ENCODE assay signal across 24 cellular contexts in genomic region chr13:50523307-50523706, GRCh38.
"Had no signal": no experiment of that assay in that cellular context is flagged by ENCODE, and none has a peak within 500 bp of the region (broad histone marks: within the 10 kb centered on the region; RNA-seq: fewer than 3 reads in every experiment).

No MANE protein-coding gene starts in this region.

- H3K9ac ChIP-seq: parathyroid adenoma had no signal

- H3K36me3 Mint-ChIP-seq: mesothelial cell of epicardium; natural killer cell treated with Interleukin-12 subunit alpha and Interleukin-12 subunit beta and Interleukin-15 and Interleukin-18, amount 100 ng/mL, for 72 hours; stimulated activated naive B cell treated with anti-CD40 and anti-IgM and Interleukin-4, amounts not matched to agents 10 μg/mL and 1 μg/mL and 100 μg/mL, for 72 hours had no signal

- H3K27me3 ChIP-seq: right lobe of liver, spleen, testis, tibial nerve, upper lobe of right lung, vagina had no signal

- H3K4me1 ChIP-seq: prostate gland had no signal

- H3K4me3 ChIP-seq: coronary artery, prostate gland, right lobe of liver, spleen, testis, tibial nerve, upper lobe of right lung, vagina had no signal

- H3K27ac Mint-ChIP-seq: endodermal cell; mesothelial cell of epicardium; stimulated activated naive B cell treated with anti-CD40 and anti-IgM and Interleukin-4, amounts not matched to agents 10 μg/mL and 1 μg/mL and 100 μg/mL, for 72 hours; stimulated activated naive CD8-positive, alpha-beta T cell treated with anti-CD3 and anti-CD28 coated beads, Interleukin-15, amount 100 ng/mL, for 72 hours had no signal

- H3K4me3 Mint-ChIP-seq: endodermal cell; mesothelial cell of epicardium; natural killer cell treated with Interleukin-12 subunit alpha and Interleukin-12 subunit beta and Interleukin-15 and Interleukin-18, amount 100 ng/mL, for 72 hours; stimulated activated naive B cell treated with anti-CD40 and anti-IgM and Interleukin-4, amounts not matched to agents 10 μg/mL and 1 μg/mL and 100 μg/mL, for 72 hours; stimulated activated naive CD8-positive, alpha-beta T cell treated with anti-CD3 and anti-CD28 coated beads, Interleukin-15, amount 100 ng/mL, for 72 hours had no signal

- H2AFZ ChIP-seq: parathyroid adenoma had no signal

- H3K9me3 Mint-ChIP-seq: endodermal cell; mesothelial cell of epicardium; natural killer cell treated with Interleukin-12 subunit alpha and Interleukin-12 subunit beta and Interleukin-15 and Interleukin-18, amount 100 ng/mL, for 72 hours; stimulated activated naive CD8-positive, alpha-beta T cell treated with anti-CD3 and anti-CD28 coated beads, Interleukin-15, amount 100 ng/mL, for 72 hours had no signal

- H3K27ac ChIP-seq: coronary artery, parathyroid adenoma, prostate gland, spleen, testis, tibial nerve, upper lobe of right lung, vagina had no signal

- ATAC-seq: left colon; right lobe of liver; stimulated activated naive B cell treated with anti-CD40 and anti-IgM and Interleukin-4, amounts not matched to agents 10 μg/mL and 1 μg/mL and 100 μg/mL, for 72 hours; stimulated activated naive CD8-positive, alpha-beta T cell treated with anti-CD3 and anti-CD28 coated beads, Interleukin-15, amount 100 ng/mL, for 72 hours; upper lobe of right lung had no signal

- H3K9me3 ChIP-seq: prostate gland, right lobe of liver, spleen, testis, tibial nerve, upper lobe of right lung, vagina had no signal

- H3K36me3 ChIP-seq: prostate gland, right lobe of liver, spleen, tibial nerve, upper lobe of right lung, vagina had no signal

- DNase-seq: effector CD4-positive, alpha-beta T cell; endodermal cell; foreskin melanocyte; head of caudate nucleus; hippocampal formation; left colon; mammary epithelial cell; occipital lobe; right lobe of liver; spleen; stimulated activated CD4-positive, alpha-beta T cell treated with anti-CD3 and anti-CD28 coated beads, Interleukin-15, amount 100 ng/mL, for 24 hours; stimulated activated CD4-positive, alpha-beta T cell treated with anti-CD3 and anti-CD28 coated beads, Interleukin-1b, Interleukin-23, amount 100 ng/mL, for 48 hours; stimulated activated CD4-positive, alpha-beta T cell treated with anti-CD3 and anti-CD28 coated beads, Interleukin-4, amount 100 ng/mL, for 24 hours; stimulated activated naive B cell treated with anti-CD40 and anti-IgM and Interleukin-4, amounts not matched to agents 10 μg/mL and 1 μg/mL and 100 μg/mL, for 72 hours; stimulated activated naive CD8-positive, alpha-beta T cell treated with anti-CD3 and anti-CD28 coated beads, Interleukin-15, amount 100 ng/mL, for 72 hours; testis; upper lobe of right lung had no signal
